In the genomic region with DNA sequence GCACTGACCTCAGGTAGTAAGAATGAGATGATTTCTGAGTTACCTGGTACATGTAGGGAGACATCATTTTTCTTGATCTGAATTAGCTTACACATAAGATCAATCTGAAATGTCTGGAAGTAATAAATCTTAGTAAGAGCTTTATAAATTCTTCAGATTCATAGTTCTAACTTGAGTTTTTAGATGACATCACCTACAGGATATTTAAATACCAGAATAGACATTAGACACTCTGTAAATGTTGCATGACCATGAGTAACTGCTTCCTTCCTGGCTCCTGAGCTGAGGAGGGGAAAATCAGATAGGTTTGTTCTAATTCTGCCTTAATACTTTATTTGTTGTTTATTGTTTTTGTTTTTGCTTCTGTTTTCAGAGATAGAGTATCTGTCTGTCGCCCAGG, we compare ENCODE assay signal across 18 cellular contexts.
A peak's percentile ranks its signal among the peaks of the same experiment; 100 is the strongest.
DNase-seq lines count a peak whose midpoint lies in the region; ATAC-seq and TF ChIP-seq lines count a peak whose summit lies in the region.
"Had no signal": no experiment of that assay in that cellular context is flagged by ENCODE, and none has a peak within 500 bp of the region (broad histone marks: within the 10 kb centered on the region; RNA-seq: fewer than 3 reads in every experiment).

No MANE protein-coding gene starts in this region.

- DNase-seq in AG04450 (ENCODE audit: low read depth, low spot score) (no peak), HS-5 (ENCODE audit: low read depth) (peak; percentile 42), brain microvascular endothelial cell (peak; percentile 22), glomerular visceral epithelial cell (ENCODE audit: extremely low spot score) (peak; percentile 38), GM23338 (ENCODE audit: low spot score) (no peak), GM13977 (ENCODE audit: low spot score) (no peak), cerebellar nuclear complex (lab: John Stamatoyannopoulos, UW) (no peak)
- DNase-seq: activated CD8-positive, alpha-beta memory T cell treated with anti-CD3 and anti-CD28 coated beads for 24 hours; activated effector memory CD4-positive, alpha-beta T cell treated with anti-CD3 and anti-CD28 coated beads, Interleukin-2, amount 50 U/mL, for 16 hours; effector CD8-positive, alpha-beta T cell; left colon; NCI-H2029; NCI-H526; T-cell had no signal

- H3K27me3 ChIP-seq in AG04450 (ENCODE audit: control insufficient read depth, insufficient read depth, low read length) (no peaks in the 10 kb centered on the region), brain microvascular endothelial cell (replicated peaks) (no peaks in the 10 kb centered on the region), GM23338 (ENCODE audit: insufficient read depth) (no peaks in the 10 kb centered on the region)

- no peaks in the 10 kb centered on the region for H3K9me2 ChIP-seq in GM23338 (ENCODE audit: insufficient read depth)

- H4K20me1 ChIP-seq in GM23338 (replicated peaks; ENCODE audit: insufficient read depth) = no peaks in the 10 kb centered on the region

- peaks cover 6% of the 10 kb centered on the region; the same call in 1 of the 2 replicates for H3K79me2 ChIP-seq in GM23338 (replicated peaks; ENCODE audit: insufficient read depth)

- no peaks in the 10 kb centered on the region for H3K9me3 ChIP-seq in AG04450 (ENCODE audit: control insufficient read depth, insufficient read depth, low read length)
- H3K9me3 ChIP-seq: A549 had no signal

- no peak overlapping the region for H3K27ac Mint-ChIP-seq in GM23338
- H3K27ac Mint-ChIP-seq: brain, progenitor cell of endocrine pancreas, T-cell had no signal

- no peaks in the 10 kb centered on the region for H3K9me3 Mint-ChIP-seq in GM23338
- H3K9me3 Mint-ChIP-seq: brain, T-cell had no signal

- H3K4me3 Mint-ChIP-seq in GM23338 = no peak overlapping the region
- H3K4me3 Mint-ChIP-seq: brain, T-cell had no signal

- H3K4me1 Mint-ChIP-seq in GM23338 = peaks cover 18% of the 10 kb centered on the region
- H3K4me1 Mint-ChIP-seq: T-cell had no signal

- H3K4me3 ChIP-seq in AG04450 (ENCODE audit: low read depth, low read length) (no peak overlapping the region), brain microvascular endothelial cell (ENCODE audit: low read depth, low read length) (no peak overlapping the region), GM23338 (no peak overlapping the region)
- H3K4me3 ChIP-seq: A549 had no signal

- H3K27me3 Mint-ChIP-seq in GM23338 (ENCODE audit: insufficient read depth, low read depth, poor library complexity) = peaks cover 1% of the 10 kb centered on the region
- H3K27me3 Mint-ChIP-seq: brain, progenitor cell of endocrine pancreas, T-cell had no signal

- no peak for TF ChIP-seq CTCF in AG04450 (IDR thresholded peaks at IDR 0.05; ENCODE audit: low read depth, low read length)
- no peak for TF ChIP-seq CTCF in brain microvascular endothelial cell (IDR thresholded peaks at IDR 0.05; ENCODE audit: low read depth, low read length, missing control alignments)
- TF ChIP-seq CTCF in GM23338 (conservative IDR thresholded peaks at IDR 0.05; ENCODE audit: low read depth in 2 of 2) = no peak
- no peak for TF ChIP-seq CTCF in GM13977 (IDR thresholded peaks at IDR 0.05; ENCODE audit: extremely low read depth, insufficient read depth, missing control alignments)

- H3K27ac ChIP-seq in AG04450 (ENCODE audit: low read depth, low read length) (peak overlapping the region; percentile 47), brain microvascular endothelial cell (peak overlapping the region; percentile 42), GM23338 (ENCODE audit: low read depth) (no peak overlapping the region)
- H3K27ac ChIP-seq: A549 had no signal

- POLR2A ChIA-PET in AG04450 (lab: Yijun Ruan, JAX) = interaction anchor here (0.7 kb wide), 1 partner anchor 11 kb away, joined by 3 read pairs; no protein-coding TSS in a partner anchor

- H3K36me3 Mint-ChIP-seq in GM23338 (ENCODE audit: low read depth) = peaks cover 55% of the 10 kb centered on the region

- no peaks in the 10 kb centered on the region for H3F3A ChIP-seq in GM23338 (replicated peaks; ENCODE audit: low read depth)

- no peak overlapping the region for H2AFZ ChIP-seq in GM23338

- ATAC-seq in GM23338 = no peak
- no peak for ATAC-seq in GM18505 (IDR thresholded peaks at IDR 0.05; ENCODE audit: unreplicated experiment)
- ATAC-seq: A549, left colon, T-cell had no signal

- no peak for TF ChIP-seq POLR2A in GM18505 (IDR thresholded peaks at IDR 0.05; ENCODE audit: borderline replicate concordance, extremely low read depth, insufficient read depth, insufficient read length)

- H3K4me2 ChIP-seq in GM23338 = no peak overlapping the region
- H3K4me2 ChIP-seq: A549 had no signal

- no peaks in the 10 kb centered on the region for H3K36me3 ChIP-seq in brain microvascular endothelial cell (replicated peaks)
- H3K36me3 ChIP-seq in GM23338 (ENCODE audit: insufficient read depth) = no peaks in the 10 kb centered on the region; the same call in none of the 2 replicates

- H3K4me1 ChIP-seq in GM23338 (ENCODE audit: insufficient read depth) = peaks cover 18% of the 10 kb centered on the region
- H3K4me1 ChIP-seq: A549 had no signal

- in situ Hi-C loops in brain microvascular endothelial cell (cut with HindIII; ENCODE audit: low pct_ligation_motif_present, low sequenced_read_pairs) = no loop called here
- in situ Hi-C loops in GM13977 (cut with MboI; ENCODE audit: low pct_unique_long_range_greater_than_20kb, low sequenced_read_pairs, unreplicated experiment) = no loop called here

- CTCF ChIA-PET in AG04450 (lab: Charles Lee) = interaction anchor here (1.1 kb wide), 1 partner anchor 182 kb away, joined by 5 read pairs; a partner anchor contains a TSS

TF ChIP-seq in GM23338, 12 proteins besides CTCF, POLR2A, EP300 and RAD21:
- TF ChIP-seq EZH2 (IDR thresholded peaks at IDR 0.05; ENCODE audit: low read depth, unreplicated experiment) (no peak), CREB1 (CRISPR knock-in tag; IDR thresholded peaks at IDR 0.05; ENCODE audit: low read depth) (no peak)

Comparison
In these comparisons a context has a peak if more than half of its experiments do, and no peak if none do; other contexts are left out.
1. DNase-seq: peak in HS-5 (single experiment), brain microvascular endothelial cell (single experiment) and glomerular visceral epithelial cell (single experiment); none in AG04450 (single experiment), GM23338 (single experiment), GM13977 (single experiment) and cerebellar nuclear complex (0 of 2).